Comparison of ENCODE assay signal across 18 cellular contexts in the genomic region with DNA sequence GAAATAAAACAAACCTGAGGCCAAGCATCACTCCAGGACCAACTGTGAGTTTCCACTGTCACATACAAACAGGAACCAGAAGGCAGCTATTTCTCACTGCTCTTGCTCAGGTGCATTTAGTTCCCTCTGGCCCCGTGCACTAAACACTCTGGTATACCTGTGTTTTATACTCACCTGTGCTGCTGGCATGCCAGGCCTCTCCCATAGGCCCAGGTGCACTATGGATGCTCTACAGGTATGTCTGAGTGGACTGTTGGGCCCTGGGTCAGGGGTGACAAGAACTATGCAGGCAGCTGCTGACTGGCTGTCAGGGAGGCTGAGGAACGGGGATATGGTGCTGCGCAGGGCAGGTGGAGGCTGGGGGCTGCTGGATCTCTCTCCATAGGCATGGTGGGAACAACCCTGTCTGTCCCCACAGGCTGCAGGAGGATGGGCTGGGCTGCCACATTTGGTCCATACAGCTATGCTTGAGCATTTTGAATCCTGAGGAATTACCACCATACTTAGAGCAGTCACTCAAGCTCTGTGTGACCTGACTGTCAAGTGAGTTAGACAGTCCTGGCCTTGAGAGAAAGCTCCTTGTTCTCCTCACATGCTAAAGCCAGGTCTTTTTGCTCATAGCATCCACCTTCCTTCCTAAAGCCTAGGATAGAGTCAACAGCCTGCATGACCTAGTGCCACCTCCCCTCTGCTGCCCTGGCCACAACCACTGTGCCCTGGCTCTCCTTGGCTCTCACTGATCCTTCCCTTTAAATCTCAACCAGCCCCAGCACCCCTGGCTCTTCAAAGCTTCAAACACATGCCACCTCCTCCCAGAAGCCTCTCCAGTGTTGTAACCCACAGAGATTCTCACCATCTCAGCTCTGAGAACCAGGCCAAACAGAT.
DNase-seq lines count a peak whose midpoint lies in the region; ATAC-seq and TF ChIP-seq lines count a peak whose summit lies in the region.
"Had no signal": no experiment of that assay in that cellular context is flagged by ENCODE, and none has a peak within 500 bp of the region (broad histone marks: within the 10 kb centered on the region; RNA-seq: fewer than 3 reads in every experiment).

No MANE protein-coding gene starts in this region.

- no peaks in the 10 kb centered on the region for H3K9me3 ChIP-seq in CD8-positive, alpha-beta memory T cell (ENCODE audit: low read length)
- H3K9me3 ChIP-seq in subcutaneous abdominal adipose tissue (ENCODE audit: control insufficient read depth in 5 of 5, low read length in 5 of 5) (no peaks in the 10 kb centered on the region), body of pancreas (no peaks in the 10 kb centered on the region)
- H3K9me3 ChIP-seq: BE2C, Peyer's patch had no signal

- CTCF ChIA-PET in CD8-positive, alpha-beta memory T cell (lab: Charles Lee): interaction anchor here (2.8 kb wide), 1 partner anchor 9 kb away, joined by 16 read pairs; no protein-coding TSS in a partner anchor
- CTCF ChIA-PET in activated naive CD4-positive, alpha-beta T cell treated with anti-CD3 and anti-CD28 coated beads for 36 hours (lab: Charles Lee): interaction anchor here (1.2 to 3.2 kb wide), 5 partner anchors 9 to 252 kb away, joined by 3 to 20 read pairs (median 4); no protein-coding TSS in a partner anchor

- peaks cover 0 to 3% (median 2%) of the 10 kb centered on the region in 3 donors for H3K36me3 Mint-ChIP-seq in CD8-positive, alpha-beta memory T cell
- H3K36me3 Mint-ChIP-seq in activated T-helper 17 cell treated with anti-CD3 and anti-CD28 coated beads, Interleukin-2, amount 50 U/mL, for 72 hours (ENCODE audit: low read depth): peaks cover 6% of the 10 kb centered on the region
- H3K36me3 Mint-ChIP-seq in activated naive CD4-positive, alpha-beta T cell treated with anti-CD3 and anti-CD28 coated beads for 36 hours (ENCODE audit: low read depth): no peaks in the 10 kb centered on the region
- H3K36me3 Mint-ChIP-seq: IgD-negative memory B cell had no signal

- no peak for ATAC-seq in activated T-helper 17 cell treated with anti-CD3 and anti-CD28 coated beads, Interleukin-2, amount 50 U/mL, for 72 hours (replicated peaks)
- ATAC-seq in body of pancreas (no peak), HG03342 (IDR thresholded peaks at IDR 0.05; ENCODE audit: unreplicated experiment) (no peak), GM18498 (IDR thresholded peaks at IDR 0.05; ENCODE audit: unreplicated experiment) (no peak)

- peak overlapping the region in 7 of 8 donors; percentile 52 to 94 (median 77) for H3K27ac Mint-ChIP-seq in CD8-positive, alpha-beta memory T cell
- H3K27ac Mint-ChIP-seq in activated T-helper 17 cell treated with anti-CD3 and anti-CD28 coated beads, Interleukin-2, amount 50 U/mL, for 72 hours: peak overlapping the region; percentile 30
- H3K27ac Mint-ChIP-seq in activated naive CD4-positive, alpha-beta T cell treated with anti-CD3 and anti-CD28 coated beads for 36 hours: no peak overlapping the region
- H3K27ac Mint-ChIP-seq: IgD-negative memory B cell had no signal

- no peak overlapping the region for H3K4me3 ChIP-seq in CD8-positive, alpha-beta memory T cell (ENCODE audit: low read length)
- H3K4me3 ChIP-seq in subcutaneous abdominal adipose tissue (ENCODE audit: low read depth in 1 of 5, low read length in 5 of 5): no peak overlapping the region
- H3K4me3 ChIP-seq in body of pancreas: no peak overlapping the region
- H3K4me3 ChIP-seq: Peyer's patch had no signal

- H3K9ac ChIP-seq in subcutaneous abdominal adipose tissue (ENCODE audit: low read length in 5 of 5): peak overlapping the region in 2 of 5 donors; percentile 16 to 58

- no peaks in the 10 kb centered on the region for H3K9me3 Mint-ChIP-seq in CD8-positive, alpha-beta memory T cell
- H3K9me3 Mint-ChIP-seq in activated T-helper 17 cell treated with anti-CD3 and anti-CD28 coated beads, Interleukin-2, amount 50 U/mL, for 72 hours: no peaks in the 10 kb centered on the region
- no peaks in the 10 kb centered on the region for H3K9me3 Mint-ChIP-seq in activated naive CD4-positive, alpha-beta T cell treated with anti-CD3 and anti-CD28 coated beads for 36 hours
- H3K9me3 Mint-ChIP-seq: IgD-negative memory B cell had no signal

- WGBS in body of pancreas, 2 donors: 93 to 94% methylated on average over 3 of the region's 3 CpGs

- H3K27ac ChIP-seq in CD8-positive, alpha-beta memory T cell (ENCODE audit: low read depth, low read length): no peak overlapping the region
- peak overlapping the region; percentile 69 for H3K27ac ChIP-seq in subcutaneous abdominal adipose tissue (ENCODE audit: low read depth, low read length)
- H3K27ac ChIP-seq in body of pancreas: no peak overlapping the region
- H3K27ac ChIP-seq: Peyer's patch had no signal

- peaks cover 2 to 4% of the 10 kb centered on the region in 2 donors for H3K27me3 Mint-ChIP-seq in CD8-positive, alpha-beta memory T cell
- H3K27me3 Mint-ChIP-seq in activated T-helper 17 cell treated with anti-CD3 and anti-CD28 coated beads, Interleukin-2, amount 50 U/mL, for 72 hours: no peaks in the 10 kb centered on the region
- no peaks in the 10 kb centered on the region for H3K27me3 Mint-ChIP-seq in activated naive CD4-positive, alpha-beta T cell treated with anti-CD3 and anti-CD28 coated beads for 36 hours (ENCODE audit: low read depth)

- peak overlapping the region in 4 of 7 donors; percentile 11 to 81 (median 14) for H3K4me3 Mint-ChIP-seq in CD8-positive, alpha-beta memory T cell
- no peak overlapping the region for H3K4me3 Mint-ChIP-seq in activated T-helper 17 cell treated with anti-CD3 and anti-CD28 coated beads, Interleukin-2, amount 50 U/mL, for 72 hours
- no peak overlapping the region for H3K4me3 Mint-ChIP-seq in activated naive CD4-positive, alpha-beta T cell treated with anti-CD3 and anti-CD28 coated beads for 36 hours
- H3K4me3 Mint-ChIP-seq: IgD-negative memory B cell had no signal

- no peaks in the 10 kb centered on the region for H3K36me3 ChIP-seq in CD8-positive, alpha-beta memory T cell (ENCODE audit: insufficient read depth, low read length)
- H3K36me3 ChIP-seq in subcutaneous abdominal adipose tissue (ENCODE audit: control insufficient read depth in 5 of 5, insufficient read depth in 5 of 5, low read length in 5 of 5) (peaks cover 0 to 6% (median 0%) of the 10 kb centered on the region in 5 donors), body of pancreas (replicated peaks in 1 of 2; ENCODE audit: insufficient read depth in 1 of 2, low read depth in 2 of 2) (no peaks in the 10 kb centered on the region)
- H3K36me3 ChIP-seq: BE2C had no signal

- no peaks in the 10 kb centered on the region for H3K4me1 ChIP-seq in CD8-positive, alpha-beta memory T cell (ENCODE audit: insufficient read depth, low read length)
- H3K4me1 ChIP-seq in subcutaneous abdominal adipose tissue (ENCODE audit: control insufficient read depth in 5 of 5, insufficient read depth in 5 of 5, low read length in 5 of 5): peaks cover 19 to 76% (median 58%) of the 10 kb centered on the region in 5 donors
- no peaks in the 10 kb centered on the region for H3K4me1 ChIP-seq in body of pancreas
- H3K4me1 ChIP-seq: BE2C had no signal

- intact Hi-C loops in activated naive CD4-positive, alpha-beta T cell treated with anti-CD3 and anti-CD28 coated beads for 36 hours (cut with micrococcal nuclease): no loop called here
- intact Hi-C loops in body of pancreas (cut with DNase I): loop anchor here (10.0 kb wide), 1 partner anchor 253 kb away; no protein-coding TSS in a partner anchor

- no peaks in the 10 kb centered on the region for H3K27me3 ChIP-seq in CD8-positive, alpha-beta memory T cell (ENCODE audit: insufficient read depth, low read length, poor library complexity, severe bottlenecking)
- H3K27me3 ChIP-seq in subcutaneous abdominal adipose tissue (ENCODE audit: control insufficient read depth in 5 of 5, insufficient read depth in 4 of 5, low read length in 5 of 5) (no peaks in the 10 kb centered on the region), body of pancreas (no peaks in the 10 kb centered on the region)
- H3K27me3 ChIP-seq: BE2C, Peyer's patch had no signal

- peaks cover 3 to 27% (median 18%) of the 10 kb centered on the region in 3 donors for H3K4me1 Mint-ChIP-seq in CD8-positive, alpha-beta memory T cell
- H3K4me1 Mint-ChIP-seq in activated T-helper 17 cell treated with anti-CD3 and anti-CD28 coated beads, Interleukin-2, amount 50 U/mL, for 72 hours: peaks cover 9% of the 10 kb centered on the region
- H3K4me1 Mint-ChIP-seq in activated naive CD4-positive, alpha-beta T cell treated with anti-CD3 and anti-CD28 coated beads for 36 hours (ENCODE audit: low read depth): no peaks in the 10 kb centered on the region
- H3K4me1 Mint-ChIP-seq: IgD-negative memory B cell had no signal

- DNase-seq in CD8-positive, alpha-beta memory T cell: no peak
- DNase-seq in mesenteric fat pad (ENCODE audit: low spot score): peak; percentile 81
- DNase-seq in activated naive CD4-positive, alpha-beta T cell treated with anti-CD3 and anti-CD28 coated beads for 36 hours: no peak
- no peak for DNase-seq in body of pancreas
- DNase-seq: BE2C, DMS153, EL, NCI-H1417, NCI-H2029, NCI-H2171 treated with DMSO at 0.1 percent for 48 hours, NCI-H82, Peyer's patch, Right ventricle myocardium superior had no signal

- no peak for TF ChIP-seq POLR2A in body of pancreas (IDR thresholded peaks at IDR 0.05)

- POLR2A ChIA-PET in CD8-positive, alpha-beta memory T cell (lab: Charles Lee): no interaction called here

- no peak for TF ChIP-seq CTCF in body of pancreas (IDR thresholded peaks at IDR 0.05)

Comparison
In these comparisons a context has a peak if more than half of its experiments do, and no peak if none do; other contexts are left out.
1. H3K4me3 Mint-ChIP-seq: peak in CD8-positive, alpha-beta memory T cell (4 of 7); none in activated T-helper 17 cell treated with anti-CD3 and anti-CD28 coated beads, Interleukin-2, amount 50 U/mL, for 72 hours (single experiment) and activated naive CD4-positive, alpha-beta T cell treated with anti-CD3 and anti-CD28 coated beads for 36 hours (single experiment).